9 cellular contexts compared by ENCODE assay signal in the genomic region with DNA sequence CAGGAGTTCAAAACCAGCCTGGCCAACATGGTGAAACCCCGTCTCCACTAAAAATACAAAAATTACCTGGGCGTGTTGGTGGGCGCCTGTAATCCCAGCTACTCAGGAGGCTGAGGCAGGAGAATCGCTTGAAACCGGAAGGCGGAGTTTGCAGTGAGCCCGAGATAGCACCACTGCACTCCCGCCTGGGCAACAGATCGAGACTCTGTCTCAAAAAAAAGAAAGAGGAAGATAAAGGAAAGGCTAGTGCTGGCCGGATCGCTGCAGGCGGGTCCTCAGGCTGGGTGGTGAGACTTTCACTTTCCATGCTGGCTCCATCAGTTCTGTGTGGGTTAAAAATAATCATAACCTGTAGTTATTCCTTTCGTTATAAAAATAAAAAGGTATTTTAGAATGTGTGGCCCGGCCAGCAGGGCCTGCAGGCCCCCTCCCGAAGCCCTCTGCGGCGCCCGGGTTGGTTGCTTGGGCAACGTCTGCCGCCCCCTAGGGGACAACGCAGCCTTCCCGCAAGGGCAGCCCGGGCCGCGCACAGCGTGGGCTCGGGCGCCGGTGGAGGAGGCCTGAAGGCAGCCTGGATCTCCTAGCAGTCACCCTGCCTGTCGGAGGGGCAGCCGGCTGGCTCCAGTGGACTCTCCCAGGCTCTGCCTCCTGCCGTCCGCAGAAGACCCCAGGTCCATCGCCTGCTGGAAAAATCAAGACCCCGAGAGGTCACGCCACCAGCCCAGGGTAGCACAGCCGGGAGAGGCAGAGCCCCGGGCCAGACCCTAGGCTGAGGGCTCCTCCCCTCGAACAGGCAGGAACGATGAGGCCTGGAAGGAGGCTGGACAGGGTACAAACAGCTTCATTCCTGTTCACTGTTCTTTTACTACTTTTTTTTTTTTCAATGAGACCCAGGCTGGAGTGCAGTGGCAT. TPM values are rescaled to one million over a fixed set of nuclear protein-coding genes. Genes with fewer than 3 reads are reported as not detected.
A peak's percentile ranks its signal among the peaks of the same experiment; 100 is the strongest.
DNase-seq lines count a peak whose midpoint lies in the region; TF ChIP-seq lines count a peak whose summit lies in the region.
"Had no signal": no experiment of that assay in that cellular context is flagged by ENCODE, and none has a peak within 500 bp of the region (broad histone marks: within the 10 kb centered on the region; RNA-seq: fewer than 3 reads in every experiment).

No MANE protein-coding gene starts in this region.

- peak; percentile 97 for TF ChIP-seq CTCF in H9 (conservative IDR thresholded peaks at IDR 0.05)
- peak; percentile 77 for TF ChIP-seq CTCF in fibroblast of the aortic adventitia (IDR thresholded peaks at IDR 0.05; ENCODE audit: insufficient read depth, low read length)
- peak; percentile 73 to 91 (median 78) for TF ChIP-seq CTCF in ovary (IDR thresholded peaks at IDR 0.05)
- peak; percentile 58 to 89 (median 82) for TF ChIP-seq CTCF in thyroid gland (IDR thresholded peaks at IDR 0.05)

- H3K4me1 ChIP-seq in H9 (ENCODE audit: insufficient read depth, low read length) (no peaks in the 10 kb centered on the region), ovary (ENCODE audit: insufficient read depth) (no peaks in the 10 kb centered on the region), thyroid gland (peaks cover 9 to 18% of the 10 kb centered on the region in 2 donors)

- H3K27ac ChIP-seq in H9 (ENCODE audit: insufficient read length, low read depth, low read length) = no peak overlapping the region
- H3K27ac ChIP-seq in ovary = no peak overlapping the region
- peak overlapping the region in 2 of 3 donors; percentile 41 to 60 for H3K27ac ChIP-seq in thyroid gland
- H3K27ac ChIP-seq: SK-N-MC had no signal

- no peak overlapping the region for H2BK20ac ChIP-seq in H9 (ENCODE audit: low read depth, low read length, poor library complexity, severe bottlenecking)

- no peaks in the 10 kb centered on the region for H4K20me1 ChIP-seq in H9 (ENCODE audit: control insufficient read depth, insufficient read depth, insufficient read length)

- H3K27me3 ChIP-seq in H9 (ENCODE audit: insufficient read depth, low read length) = no peaks in the 10 kb centered on the region
- H3K27me3 ChIP-seq in ovary = no peaks in the 10 kb centered on the region
- no peaks in the 10 kb centered on the region for H3K27me3 ChIP-seq in thyroid gland

- no peak overlapping the region for H3K4me2 ChIP-seq in H9 (ENCODE audit: insufficient read depth, insufficient read length, low read length)

- no peak overlapping the region for H4K91ac ChIP-seq in H9 (ENCODE audit: insufficient read length, low read depth, low read length)

- no peak overlapping the region for H4K8ac ChIP-seq in H9 (replicated peaks; ENCODE audit: insufficient read length, low read depth, low read length)

- 0 out of 7 replicates have a peak overlapping the region, but pooled peaks of 1 of the 3 experiments have one; percentile 73 for H3K27ac Mint-ChIP-seq in H9
- H3K27ac Mint-ChIP-seq in activated T-cell treated with anti-CD3 and anti-CD28 coated beads, Interleukin-2, amount 50 U/mL, for 24 hours = peak overlapping the region; percentile 64

- no peak overlapping the region for H2BK12ac ChIP-seq in H9 (ENCODE audit: insufficient read length, low read depth, low read length)

- H3K23me2 ChIP-seq in H9 (ENCODE audit: insufficient read length, low read depth, low read length, poor library complexity, severe bottlenecking) = no peaks in the 10 kb centered on the region

- no peaks in the 10 kb centered on the region for H3K36me3 Mint-ChIP-seq in H9 (ENCODE audit: insufficient read depth in 1 of 3, low read depth in 3 of 3)
- H3K36me3 Mint-ChIP-seq in activated T-cell treated with anti-CD3 and anti-CD28 coated beads, Interleukin-2, amount 50 U/mL, for 24 hours (ENCODE audit: low read depth) = no peaks in the 10 kb centered on the region

- H3T11ph ChIP-seq in H9 (ENCODE audit: low read length) = no peak overlapping the region

- H2AK5ac ChIP-seq in H9 (ENCODE audit: insufficient read length, low read length) = no peak overlapping the region

- H2BK5ac ChIP-seq in H9 (ENCODE audit: insufficient read length, low read length) = no peak overlapping the region

- no peaks in the 10 kb centered on the region; a peak in 1 of 5 replicates for H3K9me3 Mint-ChIP-seq in H9
- no peaks in the 10 kb centered on the region for H3K9me3 Mint-ChIP-seq in activated T-cell treated with anti-CD3 and anti-CD28 coated beads, Interleukin-2, amount 50 U/mL, for 24 hours

- H3K56ac ChIP-seq in H9 (ENCODE audit: insufficient read length, low read depth, low read length) = no peak overlapping the region

- H3K9ac ChIP-seq in H9 (ENCODE audit: extremely low read depth, insufficient read length, low read length) = no peak overlapping the region

- H3K9me3 ChIP-seq in H9 (ENCODE audit: control insufficient read depth, low read depth, low read length) (no peaks in the 10 kb centered on the region), ovary (no peaks in the 10 kb centered on the region), thyroid gland (no peaks in the 10 kb centered on the region)

- TF ChIP-seq EP300 in ovary (IDR thresholded peaks at IDR 0.05) = no peak

- no peaks in the 10 kb centered on the region; the same call in 1 of the 2 replicates for H3K27me3 Mint-ChIP-seq in H9 (ENCODE audit: low read depth)
- H3K27me3 Mint-ChIP-seq in activated T-cell treated with anti-CD3 and anti-CD28 coated beads, Interleukin-2, amount 50 U/mL, for 24 hours = no peaks in the 10 kb centered on the region

- H3K14ac ChIP-seq in H9 (ENCODE audit: insufficient read depth, low read length) = no peak overlapping the region

- H3K18ac ChIP-seq in H9 (ENCODE audit: insufficient read length, low read depth, low read length) = no peak overlapping the region

- H3K4me3 Mint-ChIP-seq in H9 = no peak overlapping the region
- H3K4me3 Mint-ChIP-seq in activated T-cell treated with anti-CD3 and anti-CD28 coated beads, Interleukin-2, amount 50 U/mL, for 24 hours = peak overlapping the region; percentile 58

- H3K23ac ChIP-seq in H9 (ENCODE audit: insufficient read length, low read depth, low read length) = no peak overlapping the region

- no peak overlapping the region for H2BK120ac ChIP-seq in H9 (ENCODE audit: low read depth, low read length, poor library complexity, severe bottlenecking)

- no peak for TF ChIP-seq POLR2A in ovary (IDR thresholded peaks at IDR 0.05)
- TF ChIP-seq POLR2A in thyroid gland (IDR thresholded peaks at IDR 0.05) = no peak

- no peak overlapping the region for H2BK15ac ChIP-seq in H9 (ENCODE audit: low read depth, low read length)

- WGBS in H9 (ENCODE audit: extremely low coverage, insufficient read length, low lambda C conversion rate) = no CpG with 5 or more reads among the region's 40 CpGs
- WGBS in ovary, 3 donors = 19 to 24% (median 20%) methylated on average over 39 to 40 of the region's 40 CpGs
- WGBS in thyroid gland, 2 donors = 34 to 42% methylated on average over 26 to 36 of the region's 40 CpGs

- H3K79me1 ChIP-seq in H9 (ENCODE audit: insufficient read depth, low read depth, low read length, poor library complexity, severe bottlenecking) = no peaks in the 10 kb centered on the region

- H3K4ac ChIP-seq in H9 (ENCODE audit: low read depth, low read length) = no peak overlapping the region

- H2AFZ ChIP-seq in H9 (ENCODE audit: low read length) = no peak overlapping the region

- H3K36me3 ChIP-seq in ovary (no peaks in the 10 kb centered on the region), thyroid gland (no peaks in the 10 kb centered on the region)

- H3K4me1 Mint-ChIP-seq in H9 = peaks cover 13 to 17% of the 10 kb centered on the region in 2 experiments
- H3K4me1 Mint-ChIP-seq in activated T-cell treated with anti-CD3 and anti-CD28 coated beads, Interleukin-2, amount 50 U/mL, for 24 hours (ENCODE audit: low read depth) = peaks cover 10% of the 10 kb centered on the region

- DNase-seq in ELR (ENCODE audit: low read depth) (peak; percentile 50), H9 (peak; percentile 81), NCI-H526 treated with DMSO at 0.1 percent for 48 hours (lab: John Stamatoyannopoulos, UW) (peak; percentile 13), fibroblast of the aortic adventitia (ENCODE audit: low read depth) (peak; percentile 60), ovary (peak; percentile 69 to 87 (median 79)), thyroid gland (peak; percentile 69 to 76), NCI-H1417 (lab: John Stamatoyannopoulos, UW) (no peak)
- DNase-seq in activated T-cell treated with anti-CD3 and anti-CD28 coated beads, Interleukin-2, amount 50 U/mL, for 24 hours = peak; percentile 82

- no peak overlapping the region for H4K5ac ChIP-seq in H9 (ENCODE audit: insufficient read length, low read depth, low read length)

- intact Hi-C loops in ovary (cut with DNase I) (no loop called here), thyroid gland (cut with DNase I) (loop anchor here (10.0 kb wide), 1 partner anchor 57 kb away; a partner anchor contains a TSS)

- H3K4me3 ChIP-seq in fibroblast of the aortic adventitia (ENCODE audit: low read depth, low read length) (no peak overlapping the region), ovary (peak overlapping the region; percentile 42), thyroid gland (replicated peaks in 1 of 3) (peak overlapping the region in 1 of 3 donors; percentile 14)
- H3K4me3 ChIP-seq: SK-N-MC had no signal

- H3K79me2 ChIP-seq in H9 (ENCODE audit: insufficient read depth, low read length) = no peaks in the 10 kb centered on the region

RNA-seq across cellular contexts. Expression of a gene that starts 5.0 kb away (rescaled TPM):
- total RNA-seq in H9 (2021) (0.13 TPM in 1 of 2 replicates, not detected in the other), fibroblast of the aortic adventitia (ENCODE audit: low replicate concordance) (not detected in 2 replicates), ovary (not detected), thyroid gland (not detected)
- not detected for polyA plus RNA-seq in ovary

RNA-seq across cellular contexts. Expression of a gene that starts 11.9 kb away (rescaled TPM):
- 161 and 175 TPM in 2 replicates for total RNA-seq in H9 (2021)
- total RNA-seq in fibroblast of the aortic adventitia (ENCODE audit: low replicate concordance) = 10.4 and 11.5 TPM in 2 replicates
- total RNA-seq in ovary = 100 to 1,000 TPM in 1 of 7 donors, 10 to 100 TPM in 6; 50.2 to 177 (median 72.3) TPM
- 10 to 100 TPM in 1 of 2 donors, 1 to 10 TPM in 1; 9.1 to 46.7 TPM for polyA plus RNA-seq in ovary
- 100 to 1,000 TPM; 354 to 606 (median 433) TPM for total RNA-seq in thyroid gland

RNA-seq across cellular contexts. Expression of a gene that starts 58.1 kb away (rescaled TPM):
- total RNA-seq in H9 (2021) (6.2 and 7.4 TPM in 2 replicates), fibroblast of the aortic adventitia (ENCODE audit: low replicate concordance) (15.7 and 21.1 TPM in 2 replicates), ovary (10 to 100 TPM in 3 of 7 donors, 1 to 10 TPM in 4; 8.4 to 16.9 (median 9.8) TPM), thyroid gland (10 to 100 TPM; 13.3 to 41.8 (median 29.6) TPM)
- polyA plus RNA-seq in ovary = 1 to 10 TPM; 4.2 to 7.4 TPM

Comparison
In these comparisons a context has a peak if more than half of its experiments do, and no peak if none do; other contexts are left out.
1. DNase-seq: peak in ELR (single experiment), H9 (single experiment), NCI-H526 treated with DMSO at 0.1 percent for 48 hours (single experiment), activated T-cell treated with anti-CD3 and anti-CD28 coated beads, Interleukin-2, amount 50 U/mL, for 24 hours (single experiment), fibroblast of the aortic adventitia (single experiment), ovary (5 of 5) and thyroid gland (2 of 2); none in NCI-H1417 (0 of 3).
2. H3K27ac ChIP-seq: peak in thyroid gland (2 of 3); none in H9 (single experiment) and ovary (0 of 2).
3. Peak in every context shown above with its lines, with median percentiles within 50 percentile points of each other: CTCF ChIP-seq.